In genomic region chr17:77375108-77375507, GRCh38 we compare ENCODE assay signal across 8 cellular contexts.
A peak's percentile ranks its signal among the peaks of the same experiment; 100 is the strongest.
DNase-seq lines count a peak whose midpoint lies in the region; ATAC-seq and TF ChIP-seq lines count a peak whose summit lies in the region.

No MANE protein-coding gene starts in this region.

- TF ChIP-seq POLR2A in esophagus muscularis mucosa (IDR thresholded peaks at IDR 0.05; ENCODE audit: low read depth), result no peak

- H4K20me1 ChIP-seq in osteoblast (ENCODE audit: insufficient read depth, low read length), result peaks cover 74% of the 10 kb centered on the region

- no peaks in the 10 kb centered on the region for H3K27me3 ChIP-seq in CD4-positive, CD25-positive, alpha-beta regulatory T cell (ENCODE audit: control insufficient read depth, insufficient read depth, low read length)
- H3K27me3 ChIP-seq in esophagus muscularis mucosa (no peaks in the 10 kb centered on the region), osteoblast (ENCODE audit: insufficient read depth, low read length) (no peaks in the 10 kb centered on the region)

- peak overlapping the region; percentile 89 for H3K4me2 ChIP-seq in osteoblast (ENCODE audit: insufficient read depth, low read length)

- H3K27ac Mint-ChIP-seq in CD4-positive, CD25-positive, alpha-beta regulatory T cell, result peak overlapping the region; percentile 9 to 96 (median 76)

- H3K4me1 ChIP-seq in CD4-positive, CD25-positive, alpha-beta regulatory T cell (ENCODE audit: control insufficient read depth, insufficient read depth, low read length, poor library complexity, severe bottlenecking), result peaks cover 70% of the 10 kb centered on the region
- H3K4me1 ChIP-seq in esophagus muscularis mucosa, result peaks cover 85 to 87% (median 86%) of the 10 kb centered on the region in 4 donors
- H3K4me1 ChIP-seq in osteoblast (ENCODE audit: insufficient read depth, low read length), result peaks cover 72% of the 10 kb centered on the region

- peak overlapping the region; percentile 73 for H3K4me3 ChIP-seq in CD4-positive, CD25-positive, alpha-beta regulatory T cell (ENCODE audit: low read depth, low read length)
- H3K4me3 ChIP-seq in esophagus muscularis mucosa, result peak overlapping the region; percentile 73 to 93 (median 92)
- peak overlapping the region; percentile 85 for H3K4me3 ChIP-seq in osteoblast (ENCODE audit: insufficient read depth, low read length)

- peaks cover 3% of the 10 kb centered on the region for H3K36me3 Mint-ChIP-seq in CD4-positive, CD25-positive, alpha-beta regulatory T cell

- intact Hi-C loops in esophagus muscularis mucosa (cut with DNase I), result loop anchor here (2.0 kb wide), 1 partner anchor 50 kb away; no protein-coding TSS in a partner anchor

- peaks cover 4% of the 10 kb centered on the region for H3K27me3 Mint-ChIP-seq in CD4-positive, CD25-positive, alpha-beta regulatory T cell

- no peak overlapping the region for H2AFZ ChIP-seq in osteoblast (ENCODE audit: low read length)

- 27% methylated on average over 11 of the region's 13 CpGs for WGBS in esophagus muscularis mucosa

- peaks cover 10 to 85% (median 47%) of the 10 kb centered on the region in 4 donors for H3K4me1 Mint-ChIP-seq in CD4-positive, CD25-positive, alpha-beta regulatory T cell

- H3K9me3 Mint-ChIP-seq in CD4-positive, CD25-positive, alpha-beta regulatory T cell, result no peaks in the 10 kb centered on the region

- H3K4me3 Mint-ChIP-seq in CD4-positive, CD25-positive, alpha-beta regulatory T cell, result peak overlapping the region; percentile 96 to 100 (median 99)

- no peak for TF ChIP-seq CTCF in RWPE1 (conservative IDR thresholded peaks at IDR 0.05; ENCODE audit: low read depth)
- TF ChIP-seq CTCF in esophagus muscularis mucosa (IDR thresholded peaks at IDR 0.05), result no peak
- TF ChIP-seq CTCF in osteoblast (IDR thresholded peaks at IDR 0.05; ENCODE audit: extremely low read depth, low read depth, low read length), result no peak

- no peak for ATAC-seq in CD4-positive, CD25-positive, alpha-beta regulatory T cell (ENCODE audit: low read depth in 2 of 2)
- ATAC-seq in GM21825 (IDR thresholded peaks at IDR 0.05; ENCODE audit: unreplicated experiment) (no peak), GM19351 (IDR thresholded peaks at IDR 0.05; ENCODE audit: unreplicated experiment) (no peak)

- POLR2A ChIA-PET in RWPE1 (lab: Yijun Ruan, JAX; ENCODE audit: low non-redundant PET), result no interaction called here

- DNase-seq in CD4-positive, CD25-positive, alpha-beta regulatory T cell, result no peak
- DNase-seq in RWPE1 (ENCODE audit: low spot score), result no peak
- DNase-seq in esophagus muscularis mucosa (ENCODE audit: extremely low spot score), result no peak
- DNase-seq in osteoblast (ENCODE audit: insufficient read length, low spot score, missing footprints), result peak; percentile 93
- no peak for DNase-seq in globus pallidus (ENCODE audit: low spot score)
- no peak for DNase-seq in AG08396 (ENCODE audit: low spot score)

- peak overlapping the region; percentile 67 for H3K27ac ChIP-seq in CD4-positive, CD25-positive, alpha-beta regulatory T cell (ENCODE audit: insufficient read depth, low read length, poor library complexity, severe bottlenecking)
- peak overlapping the region; percentile 73 for H3K27ac ChIP-seq in RWPE1
- H3K27ac ChIP-seq in esophagus muscularis mucosa (replicated peaks in 1 of 4), result peak overlapping the region; percentile 99 to 100 (median 99)
- H3K27ac ChIP-seq in osteoblast (ENCODE audit: low read depth, low read length), result peak overlapping the region; percentile 92

- TF ChIP-seq EP300 in esophagus muscularis mucosa (IDR thresholded peaks at IDR 0.05), result no peak

- CTCF ChIA-PET in RWPE1 (lab: Yijun Ruan, JAX), result no interaction called here

- H3K79me2 ChIP-seq in osteoblast (ENCODE audit: insufficient read depth, low read length), result peaks cover 98% of the 10 kb centered on the region

- H3K9me3 ChIP-seq in CD4-positive, CD25-positive, alpha-beta regulatory T cell (ENCODE audit: control insufficient read depth in 2 of 2, low read length in 2 of 2), result no peaks in the 10 kb centered on the region
- H3K9me3 ChIP-seq in esophagus muscularis mucosa (no peaks in the 10 kb centered on the region), osteoblast (ENCODE audit: low read depth, low read length) (no peaks in the 10 kb centered on the region)

- no peaks in the 10 kb centered on the region for H3K36me3 ChIP-seq in CD4-positive, CD25-positive, alpha-beta regulatory T cell (ENCODE audit: control insufficient read depth, insufficient read depth, low read length)
- H3K36me3 ChIP-seq in esophagus muscularis mucosa (no peaks in the 10 kb centered on the region), osteoblast (ENCODE audit: insufficient read depth, low read length) (no peaks in the 10 kb centered on the region)
